Comparison of ENCODE assay signal across 36 cellular contexts in genomic region chr6:143860111-143860510, GRCh38. TPM values are rescaled to one million over a fixed set of nuclear protein-coding genes. Genes with fewer than 3 reads are reported as not detected.
"Had no signal": no experiment of that assay in that cellular context is flagged by ENCODE, and none has a peak within 500 bp of the region (broad histone marks: within the 10 kb centered on the region; RNA-seq: fewer than 3 reads in every experiment).

No MANE protein-coding gene starts in this region.

- DNase-seq: immature natural killer cell; kidney; left colon; left lung; lower lobe of right lung; mammary epithelial cell; mesenchymal stem cell; naive thymus-derived CD8-positive, alpha-beta T cell; nucleus accumbens; psoas muscle; right lobe of liver; stimulated activated CD4-positive, alpha-beta T cell treated with anti-CD3 and anti-CD28 coated beads, Interleukin-1b, Interleukin-23, amount 100 ng/mL, for 48 hours; stimulated activated CD4-positive, alpha-beta T cell treated with anti-CD3 and anti-CD28 coated beads, Interleukin-2, amount 100 ng/mL, for 48 hours; stimulated activated CD4-positive, alpha-beta T cell treated with anti-CD3 and anti-CD28 coated beads, Interleukin-4, amount 100 ng/mL, for 4 hours; stimulated activated CD8-positive, alpha-beta memory T cell treated with anti-CD3 and anti-CD28 coated beads, Interleukin-4, amount 100 ng/mL, for 48 hours; stimulated activated naive CD4-positive, alpha-beta T cell treated with Interleukin-2 at 50 U/mL for 16 hours; stimulated activated naive CD8-positive, alpha-beta T cell treated with anti-CD3 and anti-CD28 coated beads, Interleukin-15, amount 100 ng/mL, for 72 hours; substantia nigra; uterus had no signal

- H3K4me1 ChIP-seq: left lung, lower lobe of right lung, parathyroid adenoma, psoas muscle, right atrium auricular region, right lobe of liver, tibial nerve, uterus had no signal

- H3K79me2 ChIP-seq: parathyroid adenoma had no signal

- H3K9ac ChIP-seq: parathyroid adenoma had no signal

- FAIRE-seq: islet of Langerhans, kidney had no signal

- H3K4me3 ChIP-seq: left lung, lower lobe of right lung, psoas muscle, right atrium auricular region, right lobe of liver, smooth muscle cell, tibial nerve, uterus had no signal

- H3K4me3 Mint-ChIP-seq: immature natural killer cell; naive thymus-derived CD8-positive, alpha-beta T cell; nephron; neural crest cell; stimulated activated memory B cell treated with anti-CD40 and anti-IgM and Interleukin-4, amounts not matched to agents 10 μg/mL and 1 μg/mL and 100 μg/mL, for 72 hours; stimulated activated naive CD8-positive, alpha-beta T cell treated with anti-CD3 and anti-CD28 coated beads, Interleukin-15, amount 100 ng/mL, for 72 hours; type B pancreatic cell had no signal

- H3K9me3 Mint-ChIP-seq: stimulated activated naive CD8-positive, alpha-beta T cell treated with anti-CD3 and anti-CD28 coated beads, Interleukin-15, amount 100 ng/mL, for 72 hours had no signal

- H3K9me3 ChIP-seq: left lung, lower lobe of right lung, psoas muscle, right lobe of liver, uterus had no signal

- H2AFZ ChIP-seq: parathyroid adenoma had no signal

- H3K36me3 ChIP-seq: uterus had no signal

- H3K27me3 Mint-ChIP-seq: naive thymus-derived CD8-positive, alpha-beta T cell; stimulated activated memory B cell treated with anti-CD40 and anti-IgM and Interleukin-4, amounts not matched to agents 10 μg/mL and 1 μg/mL and 100 μg/mL, for 72 hours; stimulated activated naive CD8-positive, alpha-beta T cell treated with anti-CD3 and anti-CD28 coated beads, Interleukin-15, amount 100 ng/mL, for 72 hours; type B pancreatic cell had no signal

- H3K27me3 ChIP-seq: left lung, right atrium auricular region, right lobe of liver, tibial nerve, uterus had no signal

- ATAC-seq: left colon; left lung; lower lobe of right lung; naive thymus-derived CD8-positive, alpha-beta T cell; psoas muscle; right lobe of liver; stimulated activated memory B cell treated with anti-CD40 and anti-IgM and Interleukin-4, amounts not matched to agents 10 μg/mL and 1 μg/mL and 100 μg/mL, for 72 hours; stimulated activated naive CD8-positive, alpha-beta T cell treated with anti-CD3 and anti-CD28 coated beads, Interleukin-15, amount 100 ng/mL, for 72 hours had no signal

- H3K27ac Mint-ChIP-seq: nephron; stimulated activated memory B cell treated with anti-CD40 and anti-IgM and Interleukin-4, amounts not matched to agents 10 μg/mL and 1 μg/mL and 100 μg/mL, for 72 hours; stimulated activated naive CD8-positive, alpha-beta T cell treated with anti-CD3 and anti-CD28 coated beads, Interleukin-15, amount 100 ng/mL, for 72 hours; type B pancreatic cell had no signal

- H3K27ac ChIP-seq: left lung, lower lobe of right lung, parathyroid adenoma, psoas muscle, right atrium auricular region, right lobe of liver, tibial nerve, uterus had no signal

- H3K4me2 ChIP-seq: smooth muscle cell had no signal

- H3K4me1 Mint-ChIP-seq: nephron; neural crest cell; stimulated activated memory B cell treated with anti-CD40 and anti-IgM and Interleukin-4, amounts not matched to agents 10 μg/mL and 1 μg/mL and 100 μg/mL, for 72 hours; stimulated activated naive CD8-positive, alpha-beta T cell treated with anti-CD3 and anti-CD28 coated beads, Interleukin-15, amount 100 ng/mL, for 72 hours had no signal

RNA-seq across cellular contexts. Expression of gene ZC2HC1B, which starts 4.2 kb away (rescaled TPM):
- total RNA-seq: kidney; left colon; left lung; liver; lower lobe of right lung; mammary epithelial cell; mucosa of gallbladder; naive thymus-derived CD8-positive, alpha-beta T cell; neural crest cell; osteoblast; posterior vena cava; renal cortical epithelial cell; right atrium auricular region; right lobe of liver; skeletal muscle tissue; smooth muscle cell; temporal lobe; ureter had no signal
- polyA plus RNA-seq: immature natural killer cell; liver; mammary epithelial cell; naive thymus-derived CD8-positive, alpha-beta T cell; psoas muscle; smooth muscle cell had no signal
